Comparison of ENCODE assay signal across 1 cellular context in the genomic region with DNA sequence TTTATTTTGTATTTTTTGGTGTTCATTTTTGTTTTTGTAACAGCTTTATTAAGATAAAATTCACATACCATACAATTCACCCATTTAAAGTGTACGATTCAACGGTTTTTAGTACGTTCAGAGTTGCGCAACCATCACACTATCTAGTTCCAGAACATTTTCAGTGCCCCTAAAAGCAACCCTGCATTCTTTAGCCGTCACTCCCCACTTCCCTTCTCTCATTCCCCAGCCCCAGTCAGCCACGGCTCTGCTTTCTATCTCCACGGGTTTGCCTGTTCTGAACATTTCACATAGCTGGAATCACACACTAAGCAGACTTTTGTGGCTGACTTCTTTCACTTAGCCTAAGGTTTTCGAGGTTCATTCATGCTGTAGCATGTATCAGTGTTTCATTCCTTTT.
A peak's percentile ranks its signal among the peaks of the same experiment; 100 is the strongest.
TF ChIP-seq lines count a peak whose summit lies in the region.

No MANE protein-coding gene starts in this region.

TF ChIP-seq in HepG2, 621 proteins besides CTCF, POLR2A, EP300 and RAD21:
- TF ChIP-seq BHLHE40 (IDR thresholded peaks at IDR 0.05; ENCODE audit: low read length): no peak
- no peak for TF ChIP-seq RFXANK (CRISPR knock-in tag; IDR thresholded peaks at IDR 0.05)
- no peak for TF ChIP-seq KAT8 (CRISPR knock-in tag; IDR thresholded peaks at IDR 0.05)
- TF ChIP-seq, protein P1, sequence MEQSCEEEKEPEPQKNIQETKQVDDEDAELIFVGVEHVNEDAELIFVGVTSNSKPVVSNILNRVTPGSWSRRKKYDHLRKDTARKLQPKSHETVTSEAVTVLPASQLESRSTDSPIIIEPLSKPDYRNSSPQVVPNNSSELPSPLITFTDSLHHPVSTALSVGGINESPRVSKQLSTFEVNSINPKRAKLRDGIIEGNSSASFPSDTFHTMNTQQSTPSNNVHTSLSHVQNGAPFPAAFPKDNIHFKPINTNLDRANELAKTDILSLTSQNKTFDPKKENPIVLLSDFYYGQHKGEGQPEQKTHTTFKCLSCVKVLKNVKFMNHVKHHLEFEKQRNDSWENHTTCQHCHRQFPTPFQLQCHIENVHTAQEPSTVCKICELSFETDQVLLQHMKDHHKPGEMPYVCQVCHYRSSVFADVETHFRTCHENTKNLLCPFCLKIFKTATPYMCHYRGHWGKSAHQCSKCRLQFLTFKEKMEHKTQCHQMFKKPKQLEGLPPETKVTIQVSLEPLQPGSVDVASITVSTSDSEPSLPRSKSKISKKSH (CRISPR knock-in tag; IDR thresholded peaks at IDR 0.05; ENCODE audit: borderline replicate concordance): no peak
- no peak for TF ChIP-seq ADNP (CRISPR knock-in tag; IDR thresholded peaks at IDR 0.05)
- no peak for TF ChIP-seq ZBTB34 (CRISPR knock-in tag; IDR thresholded peaks at IDR 0.05)
- peak; percentile 47 for TF ChIP-seq CEBPG (CRISPR knock-in tag; IDR thresholded peaks at IDR 0.05)
- TF ChIP-seq TRAFD1 (CRISPR knock-in tag; IDR thresholded peaks at IDR 0.05; ENCODE audit: borderline replicate concordance): no peak
- no peak for TF ChIP-seq THAP7 (CRISPR knock-in tag; IDR thresholded peaks at IDR 0.05)
- TF ChIP-seq YEATS4 (CRISPR knock-in tag; IDR thresholded peaks at IDR 0.05; ENCODE audit: borderline replicate concordance): no peak
- no peak for TF ChIP-seq ATF7 (IDR thresholded peaks at IDR 0.05)
- no peak for TF ChIP-seq ATF7 (CRISPR knock-in tag; IDR thresholded peaks at IDR 0.05)
- TF ChIP-seq PREB (CRISPR knock-in tag; IDR thresholded peaks at IDR 0.05): no peak
- peak; percentile 87 for TF ChIP-seq CEBPB (IDR thresholded peaks at IDR 0.05; ENCODE audit: borderline replicate concordance, low read depth, low read length)
- TF ChIP-seq, protein P2, sequence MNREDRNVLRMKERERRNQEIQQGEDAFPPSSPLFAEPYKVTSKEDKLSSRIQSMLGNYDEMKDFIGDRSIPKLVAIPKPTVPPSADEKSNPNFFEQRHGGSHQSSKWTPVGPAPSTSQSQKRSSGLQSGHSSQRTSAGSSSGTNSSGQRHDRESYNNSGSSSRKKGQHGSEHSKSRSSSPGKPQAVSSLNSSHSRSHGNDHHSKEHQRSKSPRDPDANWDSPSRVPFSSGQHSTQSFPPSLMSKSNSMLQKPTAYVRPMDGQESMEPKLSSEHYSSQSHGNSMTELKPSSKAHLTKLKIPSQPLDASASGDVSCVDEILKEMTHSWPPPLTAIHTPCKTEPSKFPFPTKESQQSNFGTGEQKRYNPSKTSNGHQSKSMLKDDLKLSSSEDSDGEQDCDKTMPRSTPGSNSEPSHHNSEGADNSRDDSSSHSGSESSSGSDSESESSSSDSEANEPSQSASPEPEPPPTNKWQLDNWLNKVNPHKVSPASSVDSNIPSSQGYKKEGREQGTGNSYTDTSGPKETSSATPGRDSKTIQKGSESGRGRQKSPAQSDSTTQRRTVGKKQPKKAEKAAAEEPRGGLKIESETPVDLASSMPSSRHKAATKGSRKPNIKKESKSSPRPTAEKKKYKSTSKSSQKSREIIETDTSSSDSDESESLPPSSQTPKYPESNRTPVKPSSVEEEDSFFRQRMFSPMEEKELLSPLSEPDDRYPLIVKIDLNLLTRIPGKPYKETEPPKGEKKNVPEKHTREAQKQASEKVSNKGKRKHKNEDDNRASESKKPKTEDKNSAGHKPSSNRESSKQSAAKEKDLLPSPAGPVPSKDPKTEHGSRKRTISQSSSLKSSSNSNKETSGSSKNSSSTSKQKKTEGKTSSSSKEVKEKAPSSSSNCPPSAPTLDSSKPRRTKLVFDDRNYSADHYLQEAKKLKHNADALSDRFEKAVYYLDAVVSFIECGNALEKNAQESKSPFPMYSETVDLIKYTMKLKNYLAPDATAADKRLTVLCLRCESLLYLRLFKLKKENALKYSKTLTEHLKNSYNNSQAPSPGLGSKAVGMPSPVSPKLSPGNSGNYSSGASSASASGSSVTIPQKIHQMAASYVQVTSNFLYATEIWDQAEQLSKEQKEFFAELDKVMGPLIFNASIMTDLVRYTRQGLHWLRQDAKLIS (CRISPR knock-in tag; IDR thresholded peaks at IDR 0.05): no peak
